ENCODE assay signal across 1 cellular context in genomic region chr12:117792877-117793424, GRCh38.
TF ChIP-seq lines count a peak whose summit lies in the region.

No MANE protein-coding gene starts in this region.

TF ChIP-seq in H1, 55 proteins besides CTCF, POLR2A, EP300 and RAD21:
- TF ChIP-seq ZNF274 (IDR thresholded peaks at IDR 0.05; ENCODE audit: borderline replicate concordance, extremely low read depth, low read length) (no peak), RNF2 (IDR thresholded peaks at IDR 0.05; ENCODE audit: borderline replicate concordance, low read depth, low read length, missing control alignments, poor library complexity, severe bottlenecking) (no peak), E2F6 (IDR thresholded peaks at IDR 0.05) (no peak), POLR2AphosphoS5 (IDR thresholded peaks at IDR 0.05; ENCODE audit: low read depth, low read length) (no peak), RFX5 (IDR thresholded peaks at IDR 0.05; ENCODE audit: borderline replicate concordance, low read depth, low read length) (no peak), KDM4A (IDR thresholded peaks at IDR 0.05; ENCODE audit: low read depth, low read length, severe bottlenecking) (no peak), NANOG (IDR thresholded peaks at IDR 0.05; ENCODE audit: insufficient read depth, low read depth, low read length, poor library complexity, severe bottlenecking) (no peak), CTBP2 (IDR thresholded peaks at IDR 0.05; ENCODE audit: borderline replicate concordance, insufficient read depth, insufficient read length, low read length) (no peak), CHD2 (IDR thresholded peaks at IDR 0.05; ENCODE audit: low read length) (no peak)
- TF ChIP-seq, protein P1, sequence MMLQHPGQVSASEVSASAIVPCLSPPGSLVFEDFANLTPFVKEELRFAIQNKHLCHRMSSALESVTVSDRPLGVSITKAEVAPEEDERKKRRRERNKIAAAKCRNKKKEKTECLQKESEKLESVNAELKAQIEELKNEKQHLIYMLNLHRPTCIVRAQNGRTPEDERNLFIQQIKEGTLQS (IDR thresholded peaks at IDR 0.05; ENCODE audit: insufficient read depth, low read depth, low read length) = no peak
